ENCODE assay signal across 16 cellular contexts in the genomic region with DNA sequence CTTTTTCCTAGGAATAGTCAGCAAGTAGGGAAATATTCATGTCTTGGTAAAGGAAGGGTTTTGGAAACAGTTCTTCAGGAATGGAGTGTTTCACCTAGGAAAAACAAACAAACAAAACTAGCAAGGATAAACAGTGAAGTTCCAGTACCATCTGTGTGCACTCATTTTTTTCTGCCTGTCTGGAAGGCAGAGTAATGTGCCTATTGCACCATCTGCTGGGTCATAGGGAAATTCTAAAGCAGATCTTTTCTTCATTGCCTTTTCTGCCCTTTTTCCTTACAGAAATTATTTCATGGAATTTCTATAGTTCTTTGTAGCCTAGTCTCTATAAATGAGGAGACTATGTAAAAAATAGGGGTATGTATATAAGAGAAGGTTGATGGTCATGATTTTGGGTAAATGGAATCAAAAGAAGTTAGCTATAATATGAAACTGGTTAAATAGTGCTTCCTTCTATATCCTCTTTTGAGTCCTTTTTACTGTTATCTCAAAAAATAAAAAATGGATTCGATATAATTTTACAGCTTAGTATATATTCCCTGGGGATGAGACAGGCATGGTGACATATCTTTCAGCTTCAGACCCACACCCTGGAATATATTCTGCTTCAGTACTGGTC. TPM values are rescaled to one million over a fixed set of nuclear protein-coding genes. Genes with fewer than 3 reads are reported as not detected.
DNase-seq lines count a peak whose midpoint lies in the region; ATAC-seq lines count a peak whose summit lies in the region.
"Had no signal": no experiment of that assay in that cellular context is flagged by ENCODE, and none has a peak within 500 bp of the region (broad histone marks: within the 10 kb centered on the region; RNA-seq: fewer than 3 reads in every experiment).

No MANE protein-coding gene starts in this region.

- peak; percentile 12 for DNase-seq in Daoy (ENCODE audit: low read depth)
- DNase-seq in NCI-H1694 (lab: John Stamatoyannopoulos, UW), result peak; percentile 2
- DNase-seq in cerebellar cortex (ENCODE audit: low spot score), result peak; percentile 1
- DNase-seq in myocyte (ENCODE audit: low read depth), result peak; percentile 32
- DNase-seq in activated CD4-positive, CD25-positive, alpha-beta regulatory T cell treated with anti-CD3 and anti-CD28 coated beads, Interleukin-2, amount 50 U/mL, for 72 hours, result no peak
- DNase-seq in activated CD4-positive, alpha-beta T cell treated with anti-CD3 and anti-CD28 coated beads, Interleukin-2, amount 50 U/mL, for 1 hour, result no peak
- DNase-seq: activated T-cell treated with anti-CD3 and anti-CD28 coated beads, Interleukin-2, amount 50 U/mL, for 1 hour; central memory CD4-positive, alpha-beta T cell; foreskin melanocyte; left lung; nucleus accumbens; Peyer's patch; stimulated activated naive CD4-positive, alpha-beta T cell; WERI-Rb-1 had no signal

- no peak for ATAC-seq in GM21723 (IDR thresholded peaks at IDR 0.05; ENCODE audit: unreplicated experiment)
- ATAC-seq in GM19035 (IDR thresholded peaks at IDR 0.05; ENCODE audit: unreplicated experiment), result no peak
- ATAC-seq: left lung had no signal

RNA-seq across cellular contexts. Expression of a gene that starts 3.4 kb away (rescaled TPM):
- not detected in 2 replicates for total RNA-seq in Daoy (2014; rRNA removed; shearing (Covaris generic))
- total RNA-seq in myocyte, result not detected in 2 replicates
- 0.16 TPM for polyA plus RNA-seq in myocyte (2012)
- total RNA-seq: left lung, Peyer's patch had no signal

Comparison
In these comparisons a context has a peak if more than half of its experiments do, and no peak if none do; other contexts are left out.
1. DNase-seq: peak in Daoy (single experiment), NCI-H1694 (single experiment), cerebellar cortex (single experiment) and myocyte (single experiment); none in activated CD4-positive, CD25-positive, alpha-beta regulatory T cell treated with anti-CD3 and anti-CD28 coated beads, Interleukin-2, amount 50 U/mL, for 72 hours (single experiment) and activated CD4-positive, alpha-beta T cell treated with anti-CD3 and anti-CD28 coated beads, Interleukin-2, amount 50 U/mL, for 1 hour (single experiment).